ENCODE assay signal across 18 cellular contexts in genomic region chr1:77927414-77927813, GRCh38. TPM values are rescaled to one million over a fixed set of nuclear protein-coding genes. Genes with fewer than 3 reads are reported as not detected.
DNase-seq lines count a peak whose midpoint lies in the region; ATAC-seq and TF ChIP-seq lines count a peak whose summit lies in the region.
"Had no signal": no experiment of that assay in that cellular context is flagged by ENCODE, and none has a peak within 500 bp of the region (broad histone marks: within the 10 kb centered on the region; RNA-seq: fewer than 3 reads in every experiment).

No MANE protein-coding gene starts in this region.

- H3K4me1 Mint-ChIP-seq in CD14-positive monocyte = peaks cover 20% of the 10 kb centered on the region
- H3K4me1 Mint-ChIP-seq in activated naive CD8-positive, alpha-beta T cell treated with anti-CD3 and anti-CD28 coated beads, Interleukin-2, amount 50 U/mL, for 24 hours = peaks cover 10% of the 10 kb centered on the region
- H3K4me1 Mint-ChIP-seq: neural progenitor cell had no signal

- TF ChIP-seq CTCF in CD14-positive monocyte (IDR thresholded peaks at IDR 0.05) = no peak
- TF ChIP-seq CTCF in GM06990 (IDR thresholded peaks at IDR 0.05; ENCODE audit: insufficient read depth, low read length, poor library complexity, severe bottlenecking) = no peak

- intact Hi-C loops in CD14-positive monocyte (cut with micrococcal nuclease) = no loop called here

- peak overlapping the region; percentile 43 for H3K4me3 ChIP-seq in GM06990 (replicated peaks; ENCODE audit: low read depth, low read length)
- H3K4me3 ChIP-seq: neural progenitor cell had no signal

- H3K36me3 Mint-ChIP-seq in CD14-positive monocyte = peaks cover 11 to 17% of the 10 kb centered on the region in 2 donors
- no peaks in the 10 kb centered on the region for H3K36me3 Mint-ChIP-seq in activated naive CD8-positive, alpha-beta T cell treated with anti-CD3 and anti-CD28 coated beads, Interleukin-2, amount 50 U/mL, for 24 hours (ENCODE audit: low read depth)
- H3K36me3 Mint-ChIP-seq: neural progenitor cell had no signal

- peak overlapping the region; percentile 81 for H3K27ac ChIP-seq in KOPT-K1 (ENCODE audit: low read depth, low read length, poor library complexity, severe bottlenecking)
- H3K27ac ChIP-seq: neural progenitor cell had no signal

- peak overlapping the region in 6 of 7 donors; percentile 16 to 89 (median 86) for H3K27ac Mint-ChIP-seq in CD14-positive monocyte
- peak overlapping the region; percentile 32 for H3K27ac Mint-ChIP-seq in activated naive CD8-positive, alpha-beta T cell treated with anti-CD3 and anti-CD28 coated beads, Interleukin-2, amount 50 U/mL, for 24 hours
- H3K27ac Mint-ChIP-seq: neural progenitor cell had no signal

- H3K9me3 Mint-ChIP-seq in CD14-positive monocyte = no peaks in the 10 kb centered on the region
- H3K9me3 Mint-ChIP-seq in activated naive CD8-positive, alpha-beta T cell treated with anti-CD3 and anti-CD28 coated beads, Interleukin-2, amount 50 U/mL, for 24 hours = no peaks in the 10 kb centered on the region
- H3K9me3 Mint-ChIP-seq: CD8-positive, alpha-beta memory T cell; neural progenitor cell had no signal

- H3K36me3 ChIP-seq in GM06990 (ENCODE audit: control insufficient read depth, insufficient read depth, low read length) = no peaks in the 10 kb centered on the region
- peaks cover 34% of the 10 kb centered on the region for H3K36me3 ChIP-seq in KOPT-K1 (ENCODE audit: insufficient read depth, low read length)
- H3K36me3 ChIP-seq: neural progenitor cell, transverse colon had no signal

- no peaks in the 10 kb centered on the region for H3K9me3 ChIP-seq in KOPT-K1 (ENCODE audit: insufficient read depth, low read length, poor library complexity, severe bottlenecking)
- H3K9me3 ChIP-seq: transverse colon had no signal

- peak overlapping the region; percentile 71 to 92 for H3K4me3 Mint-ChIP-seq in CD14-positive monocyte
- peak overlapping the region; percentile 69 for H3K4me3 Mint-ChIP-seq in activated naive CD8-positive, alpha-beta T cell treated with anti-CD3 and anti-CD28 coated beads, Interleukin-2, amount 50 U/mL, for 24 hours
- H3K4me3 Mint-ChIP-seq: neural progenitor cell had no signal

- DNase-seq in CD14-positive monocyte (ENCODE audit: low spot score) = no peak
- no peak for DNase-seq in GM06990 (ENCODE audit: extremely low read depth, insufficient read length)
- no peak for DNase-seq in activated naive CD8-positive, alpha-beta T cell treated with anti-CD3 and anti-CD28 coated beads, Interleukin-2, amount 50 U/mL, for 24 hours
- DNase-seq in T1000 (lab: John Stamatoyannopoulos, UW) = no peak
- no peak for DNase-seq in SW 1271 (lab: John Stamatoyannopoulos, UW)
- DNase-seq: activated CD4-positive, alpha-beta T cell treated with anti-CD3 and anti-CD28 coated beads, Interleukin-2, amount 50 U/mL, for 48 hours; CD8-positive, alpha-beta memory T cell; cerebellar nuclear complex; foreskin melanocyte; KG1; mammary epithelial cell; NCI-H510A treated with DMSO at 0.1 percent for 48 hours; PC-3; retina; transverse colon had no signal

- ATAC-seq in activated naive CD8-positive, alpha-beta T cell treated with anti-CD3 and anti-CD28 coated beads, Interleukin-2, amount 50 U/mL, for 24 hours = no peak
- no peak for ATAC-seq in GM18861 (IDR thresholded peaks at IDR 0.05; ENCODE audit: unreplicated experiment)
- ATAC-seq: PC-3 had no signal

- H3K27me3 Mint-ChIP-seq in CD14-positive monocyte (ENCODE audit: low read depth in 3 of 3) = peaks cover 0 to 1% (median 0%) of the 10 kb centered on the region in 3 donors
- H3K27me3 Mint-ChIP-seq in activated naive CD8-positive, alpha-beta T cell treated with anti-CD3 and anti-CD28 coated beads, Interleukin-2, amount 50 U/mL, for 24 hours = no peaks in the 10 kb centered on the region
- H3K27me3 Mint-ChIP-seq: CD8-positive, alpha-beta memory T cell had no signal

- H3K27me3 ChIP-seq in GM06990 (replicated peaks; ENCODE audit: control insufficient read depth, insufficient read depth, low read length) = no peaks in the 10 kb centered on the region
- H3K27me3 ChIP-seq: neural progenitor cell, transverse colon had no signal

RNA-seq across cellular contexts. Expression of gene NEXN, which starts 39.0 kb away (rescaled TPM):
- 1 to 10 TPM; 3.0 to 3.5 TPM for polyA plus RNA-seq in CD14-positive monocyte

RNA-seq across cellular contexts. Expression of gene FUBP1, which starts 51.5 kb away (rescaled TPM):
- polyA plus RNA-seq in CD14-positive monocyte = 10 to 100 TPM; 16.5 TPM
